Comparison of ENCODE assay signal across 8 cellular contexts in genomic region chr5:122076669-122077450, GRCh38. TPM values are rescaled to one million over a fixed set of nuclear protein-coding genes. Genes with fewer than 3 reads are reported as not detected.
A peak's percentile ranks its signal among the peaks of the same experiment; 100 is the strongest.
DNase-seq lines count a peak whose midpoint lies in the region; ATAC-seq and TF ChIP-seq lines count a peak whose summit lies in the region.

No MANE protein-coding gene starts in this region.

- H2BK12ac ChIP-seq in mesenchymal stem cell (ENCODE audit: low read length in 2 of 2), result peak overlapping the region; percentile 73 to 94

- peak; percentile 63 for ATAC-seq in GM21786 (IDR thresholded peaks at IDR 0.05; ENCODE audit: unreplicated experiment)
- peak; percentile 45 to 57 for ATAC-seq in stimulated activated naive B cell treated with anti-CD40 and anti-IgM and Interleukin-4, amounts not matched to agents 10 μg/mL and 1 μg/mL and 100 μg/mL, for 72 hours (replicated peaks)

- H2AFZ ChIP-seq in mesenchymal stem cell (ENCODE audit: low read depth, low read length), result peak overlapping the region; percentile 69

- no peak overlapping the region for H2BK5ac ChIP-seq in mesenchymal stem cell (ENCODE audit: low read depth, low read length, poor library complexity, severe bottlenecking)

- TF ChIP-seq CTCF in VCaP (conservative IDR thresholded peaks at IDR 0.05), result peak; percentile 89

- H3K9me3 Mint-ChIP-seq in stimulated activated naive B cell treated with anti-CD40 and anti-IgM and Interleukin-4, amounts not matched to agents 10 μg/mL and 1 μg/mL and 100 μg/mL, for 72 hours, result no peaks in the 10 kb centered on the region

- H4K91ac ChIP-seq in mesenchymal stem cell (ENCODE audit: low read length), result peak overlapping the region; percentile 98

- peaks cover 0 to 9% of the 10 kb centered on the region in 2 donors for H3K36me3 Mint-ChIP-seq in stimulated activated naive B cell treated with anti-CD40 and anti-IgM and Interleukin-4, amounts not matched to agents 10 μg/mL and 1 μg/mL and 100 μg/mL, for 72 hours

- H3K27ac ChIP-seq in VCaP (peak overlapping the region; percentile 35), mesenchymal stem cell (ENCODE audit: low read length, poor library complexity, severe bottlenecking) (peak overlapping the region; percentile 87)

- peak overlapping the region; percentile 84 to 99 for H3K18ac ChIP-seq in mesenchymal stem cell (ENCODE audit: low read depth in 1 of 2, low read length in 2 of 2)

- peak overlapping the region; percentile 97 for H3K9ac ChIP-seq in mesenchymal stem cell (ENCODE audit: low read length)

- peaks cover 15 to 22% of the 10 kb centered on the region in 2 donors for H3K4me1 Mint-ChIP-seq in stimulated activated naive B cell treated with anti-CD40 and anti-IgM and Interleukin-4, amounts not matched to agents 10 μg/mL and 1 μg/mL and 100 μg/mL, for 72 hours

- peaks cover 3% of the 10 kb centered on the region for H3K79me1 ChIP-seq in mesenchymal stem cell (replicated peaks; ENCODE audit: low read length, poor library complexity, severe bottlenecking)

- H4K8ac ChIP-seq in mesenchymal stem cell (ENCODE audit: low read length), result peak overlapping the region; percentile 97

- peak overlapping the region; percentile 87 for H2BK120ac ChIP-seq in mesenchymal stem cell (ENCODE audit: low read depth, low read length)

- no peaks in the 10 kb centered on the region for H3K4me1 ChIP-seq in mesenchymal stem cell (ENCODE audit: control insufficient read depth, insufficient read depth, low read depth, low read length)

- peak overlapping the region; percentile 71 to 96 for H3K4me3 ChIP-seq in mesenchymal stem cell (ENCODE audit: insufficient read depth in 1 of 2, low read depth in 1 of 2, low read length in 2 of 2)

- DNase-seq in DMS79 (lab: John Stamatoyannopoulos, UW) (peak; percentile 3), NCI-H1105 (lab: John Stamatoyannopoulos, UW) (peak; percentile 29), epidermal melanocyte (ENCODE audit: insufficient read length, low spot score) (peak; percentile 21), mesenchymal stem cell (peak; percentile 84), RKO (ENCODE audit: low spot score) (no peak)
- no peak for DNase-seq in stimulated activated naive B cell treated with anti-CD40 and anti-IgM and Interleukin-4, amounts not matched to agents 10 μg/mL and 1 μg/mL and 100 μg/mL, for 72 hours

- WGBS in mesenchymal stem cell, result 0% methylated on average over 45 of the region's 48 CpGs

- peak overlapping the region; percentile 98 to 100 for H3K4ac ChIP-seq in mesenchymal stem cell (ENCODE audit: low read depth in 1 of 2, low read length in 2 of 2)

- no peaks in the 10 kb centered on the region for H3K9me3 ChIP-seq in mesenchymal stem cell (ENCODE audit: control insufficient read depth, low read length)

- peaks cover 43 to 45% of the 10 kb centered on the region in 2 donors for H3K27me3 Mint-ChIP-seq in stimulated activated naive B cell treated with anti-CD40 and anti-IgM and Interleukin-4, amounts not matched to agents 10 μg/mL and 1 μg/mL and 100 μg/mL, for 72 hours

- H3K27me3 ChIP-seq in mesenchymal stem cell (ENCODE audit: control insufficient read depth in 1 of 2, insufficient read depth in 1 of 2, low read length in 2 of 2), result no peaks in the 10 kb centered on the region

- H2BK15ac ChIP-seq in mesenchymal stem cell (ENCODE audit: low read depth, poor library complexity, severe bottlenecking), result peak overlapping the region; percentile 99

- peak overlapping the region; percentile 77 for H3K4me2 ChIP-seq in mesenchymal stem cell (ENCODE audit: low read length, poor library complexity, severe bottlenecking)

- H2AK5ac ChIP-seq in mesenchymal stem cell (ENCODE audit: low read length, severe bottlenecking), result peak overlapping the region; percentile 26

- H3K14ac ChIP-seq in mesenchymal stem cell (ENCODE audit: low read length in 2 of 2), result peak overlapping the region in 1 of 2 experiments; percentile 68

- peak overlapping the region; percentile 83 for H3K4me3 Mint-ChIP-seq in stimulated activated naive B cell treated with anti-CD40 and anti-IgM and Interleukin-4, amounts not matched to agents 10 μg/mL and 1 μg/mL and 100 μg/mL, for 72 hours

- H3K36me3 ChIP-seq in mesenchymal stem cell (ENCODE audit: control insufficient read depth in 1 of 2, insufficient read depth in 2 of 2, low read depth in 1 of 2, low read length in 2 of 2), result peaks cover 0 to 34% of the 10 kb centered on the region in 2 experiments

- peak overlapping the region; percentile 93 for H3K23ac ChIP-seq in mesenchymal stem cell (ENCODE audit: low read length in 2 of 2)

- peak overlapping the region; percentile 39 for H3K27ac Mint-ChIP-seq in stimulated activated naive B cell treated with anti-CD40 and anti-IgM and Interleukin-4, amounts not matched to agents 10 μg/mL and 1 μg/mL and 100 μg/mL, for 72 hours

RNA-seq across cellular contexts. Expression of gene LOX, which starts 1.2 kb away (rescaled TPM):
- 548 TPM for polyA plus RNA-seq in mesenchymal stem cell (2013, experiment 1 of 2)
- polyA plus RNA-seq in mesenchymal stem cell (2013, experiment 2 of 2), result 550 TPM

RNA-seq across cellular contexts. Expression of gene ZNF474, which starts 52.5 kb away (rescaled TPM):
- 0.93 TPM for polyA plus RNA-seq in mesenchymal stem cell (2013, experiment 1 of 2)
- polyA plus RNA-seq in mesenchymal stem cell (2013, experiment 2 of 2), result 0.85 TPM

Comparison
In these comparisons a context has a peak if more than half of its experiments do, and no peak if none do; other contexts are left out.
1. DNase-seq: peak in DMS79 (single experiment), NCI-H1105 (single experiment), epidermal melanocyte (single experiment) and mesenchymal stem cell (single experiment); none in stimulated activated naive B cell treated with anti-CD40 and anti-IgM and Interleukin-4, amounts not matched to agents 10 μg/mL and 1 μg/mL and 100 μg/mL, for 72 hours (single experiment) and RKO (single experiment).